Comparison of ENCODE assay signal across 14 cellular contexts in genomic region chr9:137669261-137669672, GRCh38. TPM values are rescaled to one million over a fixed set of nuclear protein-coding genes. Genes with fewer than 3 reads are reported as not detected.
DNase-seq lines count a peak whose midpoint lies in the region; ATAC-seq and TF ChIP-seq lines count a peak whose summit lies in the region.
"Had no signal": no experiment of that assay in that cellular context is flagged by ENCODE, and none has a peak within 500 bp of the region (broad histone marks: within the 10 kb centered on the region; RNA-seq: fewer than 3 reads in every experiment).

No MANE protein-coding gene starts in this region.

- TF ChIP-seq EP300 in ovary (IDR thresholded peaks at IDR 0.05), result no peak

- H3K36me3 ChIP-seq in lung (ENCODE audit: control insufficient read depth in 2 of 2, insufficient read depth in 2 of 2, low read length in 2 of 2), result peaks cover 0 to 6% of the 10 kb centered on the region in 2 donors
- H3K36me3 ChIP-seq in ovary, result no peaks in the 10 kb centered on the region
- peaks cover 0 to 5% of the 10 kb centered on the region in 2 donors for H3K36me3 ChIP-seq in ascending aorta

- H3K4me3 ChIP-seq in lung, result no peak overlapping the region
- no peak overlapping the region for H3K4me3 ChIP-seq in ovary
- H3K4me3 ChIP-seq in ascending aorta, result no peak overlapping the region

- H3K27ac ChIP-seq in lung (ENCODE audit: low read depth in 1 of 2, low read length in 1 of 2) (no peak overlapping the region), ovary (no peak overlapping the region), ascending aorta (no peak overlapping the region)

- H3K27ac Mint-ChIP-seq in stimulated activated naive CD8-positive, alpha-beta T cell treated with anti-CD3 and anti-CD28 coated beads, Interleukin-15, Interleukin-2, amounts not matched to agents 100 ng/mL and 50 ng/mL, for 24 hours, result peak overlapping the region; percentile 52
- H3K27ac Mint-ChIP-seq in activated naive CD8-positive, alpha-beta T cell treated with anti-CD3 and anti-CD28 coated beads, Interleukin-2, amount 50 U/mL, for 24 hours, result no peak overlapping the region

- ATAC-seq in stimulated activated naive CD8-positive, alpha-beta T cell treated with anti-CD3 and anti-CD28 coated beads, Interleukin-15, Interleukin-2, amounts not matched to agents 100 U/mL and 50 U/mL, for 24 hours, result no peak
- peak; percentile 12 for ATAC-seq in activated naive CD8-positive, alpha-beta T cell treated with anti-CD3 and anti-CD28 coated beads, Interleukin-2, amount 50 U/mL, for 24 hours
- ATAC-seq in lung (ENCODE audit: insufficient read depth, low FRiP score) (peak; percentile 17), GM21526 (IDR thresholded peaks at IDR 0.05; ENCODE audit: low FRiP score, unreplicated experiment) (no peak)

- no peaks in the 10 kb centered on the region for H3K9me3 Mint-ChIP-seq in stimulated activated naive CD8-positive, alpha-beta T cell treated with anti-CD3 and anti-CD28 coated beads, Interleukin-15, Interleukin-2, amounts not matched to agents 100 ng/mL and 50 ng/mL, for 24 hours
- no peaks in the 10 kb centered on the region for H3K9me3 Mint-ChIP-seq in activated naive CD8-positive, alpha-beta T cell treated with anti-CD3 and anti-CD28 coated beads, Interleukin-2, amount 50 U/mL, for 24 hours

- peaks cover 4 to 17% of the 10 kb centered on the region in 2 donors for H3K4me1 ChIP-seq in lung (ENCODE audit: control insufficient read depth in 2 of 2, insufficient read depth in 2 of 2, low read length in 2 of 2)
- peaks cover 39% of the 10 kb centered on the region for H3K4me1 ChIP-seq in ovary (ENCODE audit: insufficient read depth)
- peaks cover 6 to 9% of the 10 kb centered on the region in 2 donors for H3K4me1 ChIP-seq in ascending aorta

- H3K4me3 Mint-ChIP-seq in stimulated activated naive CD8-positive, alpha-beta T cell treated with anti-CD3 and anti-CD28 coated beads, Interleukin-15, Interleukin-2, amounts not matched to agents 100 ng/mL and 50 ng/mL, for 24 hours, result no peak overlapping the region
- no peak overlapping the region for H3K4me3 Mint-ChIP-seq in activated naive CD8-positive, alpha-beta T cell treated with anti-CD3 and anti-CD28 coated beads, Interleukin-2, amount 50 U/mL, for 24 hours

- H3K27me3 ChIP-seq in lung (ENCODE audit: control insufficient read depth, insufficient read depth), result no peaks in the 10 kb centered on the region
- H3K27me3 ChIP-seq in ovary, result no peaks in the 10 kb centered on the region
- no peaks in the 10 kb centered on the region for H3K27me3 ChIP-seq in ascending aorta

- no peak for TF ChIP-seq CTCF in lung (IDR thresholded peaks at IDR 0.05; ENCODE audit: control extremely low read depth, extremely low read depth)
- no peak for TF ChIP-seq CTCF in ovary (IDR thresholded peaks at IDR 0.05)
- TF ChIP-seq CTCF in ascending aorta (IDR thresholded peaks at IDR 0.05), result no peak

- peaks cover 66% of the 10 kb centered on the region for H3K4me1 Mint-ChIP-seq in stimulated activated naive CD8-positive, alpha-beta T cell treated with anti-CD3 and anti-CD28 coated beads, Interleukin-15, Interleukin-2, amounts not matched to agents 100 ng/mL and 50 ng/mL, for 24 hours (ENCODE audit: low read depth)
- H3K4me1 Mint-ChIP-seq in activated naive CD8-positive, alpha-beta T cell treated with anti-CD3 and anti-CD28 coated beads, Interleukin-2, amount 50 U/mL, for 24 hours, result peaks cover 59% of the 10 kb centered on the region

- 87 to 88% methylated on average over 23 of the region's 23 CpGs for WGBS in lung, 2 donors
- 51 to 72% (median 63%) methylated on average over 23 of the region's 23 CpGs for WGBS in ovary, 3 donors

- TF ChIP-seq POLR2A in ovary (IDR thresholded peaks at IDR 0.05), result no peak

- no peak for DNase-seq in stimulated activated naive CD8-positive, alpha-beta T cell treated with anti-CD3 and anti-CD28 coated beads, Interleukin-15, Interleukin-2, amounts not matched to agents 100 U/mL and 50 U/mL, for 24 hours
- no peak for DNase-seq in activated naive CD8-positive, alpha-beta T cell treated with anti-CD3 and anti-CD28 coated beads, Interleukin-2, amount 50 U/mL, for 24 hours
- DNase-seq in lung (ENCODE audit: low spot score) (no peak), ovary (no peak), ascending aorta (ENCODE audit: low spot score in 2 of 2) (no peak), AG20443 (ENCODE audit: low spot score) (no peak)
- DNase-seq: activated CD4-positive, CD25-positive, alpha-beta regulatory T cell; central memory CD4-positive, alpha-beta T cell; DND-41; NCI-H1048; NCI-H510A; SHP77 had no signal

- H3K9me3 ChIP-seq in lung (ENCODE audit: control insufficient read depth in 2 of 2, insufficient read depth in 1 of 2, low read length in 1 of 2), result peaks cover 0 to 4% of the 10 kb centered on the region in 2 donors
- H3K9me3 ChIP-seq in ovary, result no peaks in the 10 kb centered on the region
- H3K9me3 ChIP-seq in ascending aorta, result no peaks in the 10 kb centered on the region

- no peaks in the 10 kb centered on the region for H3K27me3 Mint-ChIP-seq in stimulated activated naive CD8-positive, alpha-beta T cell treated with anti-CD3 and anti-CD28 coated beads, Interleukin-15, Interleukin-2, amounts not matched to agents 100 ng/mL and 50 ng/mL, for 24 hours
- H3K27me3 Mint-ChIP-seq in activated naive CD8-positive, alpha-beta T cell treated with anti-CD3 and anti-CD28 coated beads, Interleukin-2, amount 50 U/mL, for 24 hours, result no peaks in the 10 kb centered on the region

- intact Hi-C loops in ovary (cut with DNase I) (no loop called here), ascending aorta (cut with DNase I) (no loop called here)

- H3K36me3 Mint-ChIP-seq in stimulated activated naive CD8-positive, alpha-beta T cell treated with anti-CD3 and anti-CD28 coated beads, Interleukin-15, Interleukin-2, amounts not matched to agents 100 ng/mL and 50 ng/mL, for 24 hours (ENCODE audit: low read depth), result peaks cover 27% of the 10 kb centered on the region
- peaks cover 17% of the 10 kb centered on the region for H3K36me3 Mint-ChIP-seq in activated naive CD8-positive, alpha-beta T cell treated with anti-CD3 and anti-CD28 coated beads, Interleukin-2, amount 50 U/mL, for 24 hours (ENCODE audit: low read depth)

RNA-seq across cellular contexts. Expression of gene EHMT1, which starts 50.5 kb away (rescaled TPM):
- 10 to 100 TPM; 76.4 to 91.5 TPM for total RNA-seq in lung
- 10 to 100 TPM; 32.2 to 39.9 TPM for polyA plus RNA-seq in lung
- 10 to 100 TPM; 44.9 to 98.5 (median 78.6) TPM for total RNA-seq in ovary
- polyA plus RNA-seq in ovary, result 10 to 100 TPM; 40.8 to 44.7 TPM
- 49.9 TPM for total RNA-seq in ascending aorta

Comparison
In these comparisons a context has a peak if more than half of its experiments do, and no peak if none do; other contexts are left out.
1. ATAC-seq: peak in activated naive CD8-positive, alpha-beta T cell treated with anti-CD3 and anti-CD28 coated beads, Interleukin-2, amount 50 U/mL, for 24 hours (single experiment) and lung (single experiment); none in stimulated activated naive CD8-positive, alpha-beta T cell treated with anti-CD3 and anti-CD28 coated beads, Interleukin-15, Interleukin-2, amounts not matched to agents 100 U/mL and 50 U/mL, for 24 hours (single experiment) and GM21526 (single experiment).